In genomic region chr15:55816017-55816416, GRCh38 we compare ENCODE assay signal across 1 cellular context.
A peak's percentile ranks its signal among the peaks of the same experiment; 100 is the strongest.
TF ChIP-seq lines count a peak whose summit lies in the region.

No MANE protein-coding gene starts in this region.

TF ChIP-seq in SK-N-SH, 30 proteins besides CTCF, POLR2A, EP300 and RAD21 (continued from another document):
- TF ChIP-seq REST (IDR thresholded peaks at IDR 0.05; ENCODE audit: low read depth, low read length): no peak
- 0 out of 2 replicates have a peak, but pooled peaks have one; percentile 26 for TF ChIP-seq FOXM1 (IDR thresholded peaks at IDR 0.05; ENCODE audit: low read depth)
- peak; percentile 80 for TF ChIP-seq PBX3 (IDR thresholded peaks at IDR 0.05)
- no peak for TF ChIP-seq NRF1 (IDR thresholded peaks at IDR 0.05; ENCODE audit: low read depth, low read length)
- no peak for TF ChIP-seq MAX (IDR thresholded peaks at IDR 0.05; ENCODE audit: low read depth)
- TF ChIP-seq RCOR1 (IDR thresholded peaks at IDR 0.05; ENCODE audit: low read length): no peak
- TF ChIP-seq MEF2A (IDR thresholded peaks at IDR 0.05; ENCODE audit: borderline replicate concordance, low read depth): peak; percentile 44; the same call in 1 of the 2 replicates
- 0 out of 2 replicates have a peak, but pooled peaks have one; percentile 33 for TF ChIP-seq SIN3A (IDR thresholded peaks at IDR 0.05; ENCODE audit: borderline replicate concordance, low read depth, low read length)
